ENCODE assay signal across 12 cellular contexts in the genomic region with DNA sequence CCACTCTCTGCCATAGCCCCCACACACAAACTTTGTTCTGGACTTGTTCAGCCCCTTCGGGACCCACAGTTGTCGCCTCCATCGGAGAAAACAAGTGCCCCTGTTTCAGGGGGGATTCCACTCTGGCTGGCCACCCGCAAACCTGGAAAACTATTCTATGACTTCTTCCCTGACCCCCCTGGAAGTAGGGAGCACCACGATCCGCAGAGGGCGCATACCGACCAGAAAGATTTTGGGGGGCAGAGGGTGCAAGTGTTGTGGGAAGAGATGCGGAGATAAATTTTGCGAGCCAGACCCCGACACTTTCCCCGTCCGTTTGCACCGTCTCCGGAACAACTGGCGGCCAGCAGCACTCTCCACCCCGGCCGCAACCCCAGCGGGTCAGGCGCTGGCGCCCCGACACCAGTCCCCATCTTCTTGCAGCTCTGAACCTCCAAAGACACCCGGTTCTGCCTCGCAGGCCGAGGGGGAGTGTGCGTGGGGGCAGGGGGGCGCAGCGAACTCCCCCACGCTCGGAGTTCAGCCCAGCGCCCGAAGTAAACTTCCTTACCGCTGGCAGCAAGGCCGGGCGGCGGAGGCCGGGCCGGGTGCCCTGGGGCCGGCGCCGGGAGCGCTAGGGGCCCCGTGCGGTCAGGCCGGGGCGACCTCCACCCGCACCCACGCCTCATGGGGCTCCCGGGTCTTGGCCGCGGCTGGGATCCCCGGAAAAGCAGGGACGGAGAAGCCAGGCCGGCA. TPM values are rescaled to one million over a fixed set of nuclear protein-coding genes. Genes with fewer than 3 reads are reported as not detected.
DNase-seq lines count a peak whose midpoint lies in the region; ATAC-seq and TF ChIP-seq lines count a peak whose summit lies in the region.
"Had no signal": no experiment of that assay in that cellular context is flagged by ENCODE, and none has a peak within 500 bp of the region (broad histone marks: within the 10 kb centered on the region; RNA-seq: fewer than 3 reads in every experiment).

No MANE protein-coding gene starts in this region.

- peak overlapping the region; percentile 72 for H3K4me2 ChIP-seq in trophoblast cell (ENCODE audit: low read length)

- ATAC-seq in body of pancreas, result no peak
- ATAC-seq in GM18868 (IDR thresholded peaks at IDR 0.05; ENCODE audit: unreplicated experiment), result no peak

- H3K36me3 ChIP-seq in SK-N-MC (ENCODE audit: insufficient read depth, low read length), result no peaks in the 10 kb centered on the region
- H3K36me3 ChIP-seq in trophoblast cell (ENCODE audit: control insufficient read depth in 1 of 2, insufficient read depth in 2 of 2, low read length in 2 of 2), result no peaks in the 10 kb centered on the region
- H3K36me3 ChIP-seq in body of pancreas (replicated peaks in 1 of 2; ENCODE audit: insufficient read depth in 1 of 2, low read depth in 2 of 2), result no peaks in the 10 kb centered on the region

- H4K91ac ChIP-seq in trophoblast cell (ENCODE audit: low read depth, low read length), result peak overlapping the region; percentile 47

- H3K79me2 ChIP-seq in trophoblast cell (ENCODE audit: control insufficient read depth, insufficient read depth, low read length, poor library complexity), result peaks cover 8% of the 10 kb centered on the region

- no peak overlapping the region for H4K12ac ChIP-seq in trophoblast cell (ENCODE audit: low read depth, low read length)

- H3K27me3 ChIP-seq in trophoblast cell (ENCODE audit: insufficient read depth, low read length), result peaks cover 36% of the 10 kb centered on the region
- H3K27me3 ChIP-seq in body of pancreas, result peaks cover 4 to 54% of the 10 kb centered on the region in 2 donors

- peaks cover 15% of the 10 kb centered on the region for H3K79me1 ChIP-seq in trophoblast cell (ENCODE audit: low read length)

- no CpG with 5 or more reads among the region's 54 CpGs for WGBS in trophoblast cell (ENCODE audit: extremely low coverage, insufficient coverage, insufficient read length)
- WGBS in body of pancreas, 2 donors, result 4 to 5% methylated on average over 23 to 53 of the region's 54 CpGs

- H3K4me3 ChIP-seq in SK-N-MC (peak overlapping the region; percentile 51; the same call in 1 of the 2 replicates), trophoblast cell (ENCODE audit: low read depth, low read length) (peak overlapping the region; percentile 79), body of pancreas (peak overlapping the region in 1 of 2 donors; percentile 17)

- H2BK5ac ChIP-seq in trophoblast cell (ENCODE audit: low read depth, low read length, poor library complexity), result no peak overlapping the region

- peaks cover 12 to 23% of the 10 kb centered on the region in 2 experiments for H3K4me1 ChIP-seq in trophoblast cell (ENCODE audit: control insufficient read depth in 1 of 2, insufficient read depth in 2 of 2, low read length in 2 of 2)
- H3K4me1 ChIP-seq in body of pancreas, result peaks cover 33% of the 10 kb centered on the region

- H3K9me3 ChIP-seq in SK-N-MC (ENCODE audit: low read depth, low read length) (no peaks in the 10 kb centered on the region), trophoblast cell (ENCODE audit: insufficient read depth, low read depth, low read length) (peaks cover 2% of the 10 kb centered on the region), body of pancreas (no peaks in the 10 kb centered on the region)

- no peak overlapping the region for H2AK5ac ChIP-seq in trophoblast cell (ENCODE audit: low read length)

- intact Hi-C loops in body of pancreas (cut with DNase I), result loop anchor here (10.0 kb wide), 1 partner anchor 234 kb away; no protein-coding TSS in a partner anchor

- H2BK12ac ChIP-seq in trophoblast cell (ENCODE audit: low read length), result peak overlapping the region; percentile 8

- H2AFZ ChIP-seq in trophoblast cell (ENCODE audit: insufficient read depth, low read length, poor library complexity), result peak overlapping the region; percentile 43

- peak overlapping the region; percentile 52 for H3K23ac ChIP-seq in trophoblast cell (ENCODE audit: low read length)

- H3K27ac ChIP-seq in SK-N-MC, result no peak overlapping the region
- H3K27ac ChIP-seq in trophoblast cell (ENCODE audit: low read depth, low read length), result no peak overlapping the region
- H3K27ac ChIP-seq in body of pancreas, result peak overlapping the region in 1 of 4 donors; percentile 38

- H3K9ac ChIP-seq in SK-N-MC (ENCODE audit: insufficient read length) (no peak overlapping the region), trophoblast cell (ENCODE audit: low read length) (peak overlapping the region; percentile 55)

- peak overlapping the region; percentile 42 for H3K14ac ChIP-seq in trophoblast cell (ENCODE audit: low read length)

- H4K8ac ChIP-seq in trophoblast cell (ENCODE audit: low read depth, low read length), result peak overlapping the region; percentile 33

- TF ChIP-seq CTCF in body of pancreas (IDR thresholded peaks at IDR 0.05), result no peak

- peak overlapping the region; percentile 49 for H2BK120ac ChIP-seq in trophoblast cell (ENCODE audit: insufficient read depth, low read length, poor library complexity)

- no peak for TF ChIP-seq POLR2A in body of pancreas (IDR thresholded peaks at IDR 0.05)

- peak overlapping the region; percentile 57 for H3K18ac ChIP-seq in trophoblast cell (ENCODE audit: low read length)

- DNase-seq in COLO668 (lab: John Stamatoyannopoulos, UW; ENCODE audit: unreplicated experiment) (peak; percentile 52), SK-N-MC (ENCODE audit: low read depth, low spot score) (no peak), glomerular visceral epithelial cell (ENCODE audit: extremely low spot score) (peak; percentile 7), trophoblast cell (no peak), body of pancreas (no peak), superior temporal gyrus (ENCODE audit: extremely low spot score) (no peak), KG1 (lab: John Stamatoyannopoulos, UW) (no peak)
- DNase-seq: activated effector memory CD4-positive, alpha-beta T cell treated with Interleukin-2 at 50 U/mL for 16 hours; NCI-H1092; stimulated activated CD4-positive, alpha-beta T cell treated with anti-CD3 and anti-CD28 coated beads, Interleukin-4, amount 100 ng/mL, for 1 hour had no signal

- H3K4ac ChIP-seq in trophoblast cell (ENCODE audit: low read depth, low read length), result no peak overlapping the region

RNA-seq across cellular contexts. Expression of gene SALL1, which starts 0.7 kb away (rescaled TPM):
- polyA plus RNA-seq in trophoblast cell (2013), result 1.4 and 1.5 TPM in 2 replicates
- total RNA-seq in body of pancreas, result under 1 TPM in 1 of 2 donors, not detected in 1; 0.52 TPM
- total RNA-seq: T-helper 1 cell treated with Interleukin-12 subunit alpha and Interleukin-12 subunit beta and Interleukin-4 antibody, amounts not matched to agents 30 ng/mL and 1 ng/mL, for 36 hours had no signal

Comparison
In these comparisons a context has a peak if more than half of its experiments do, and no peak if none do; other contexts are left out.
1. DNase-seq: peak in COLO668 (single experiment) and glomerular visceral epithelial cell (single experiment); none in SK-N-MC (single experiment), trophoblast cell (0 of 2), body of pancreas (0 of 4), superior temporal gyrus (single experiment) and KG1 (single experiment).